ENCODE assay signal across 27 cellular contexts in the genomic region with DNA sequence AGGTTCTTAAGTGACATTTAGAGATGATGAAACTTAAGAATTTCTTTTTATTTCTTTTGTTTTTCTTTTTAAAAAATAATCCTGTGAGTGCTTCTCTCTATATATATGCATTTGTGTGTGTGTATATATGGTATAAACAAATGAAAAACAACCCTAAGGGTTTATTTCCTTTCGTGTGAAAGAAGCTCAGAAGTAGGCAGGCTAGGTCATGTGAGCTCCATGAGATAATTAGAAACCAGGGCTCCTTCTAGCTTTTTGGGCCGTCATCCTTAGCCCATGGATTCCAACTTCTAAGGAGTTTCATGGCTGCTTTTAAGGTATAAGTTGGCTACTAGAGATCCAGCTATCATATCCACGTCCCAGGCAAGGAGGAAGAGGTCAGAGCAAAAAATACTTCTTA. TPM values are rescaled to one million over a fixed set of nuclear protein-coding genes. Genes with fewer than 3 reads are reported as not detected.
"Had no signal": no experiment of that assay in that cellular context is flagged by ENCODE, and none has a peak within 500 bp of the region (broad histone marks: within the 10 kb centered on the region; RNA-seq: fewer than 3 reads in every experiment).

No MANE protein-coding gene starts in this region.

- DNase-seq: stimulated activated CD4-positive, alpha-beta T cell treated with anti-CD3 and anti-CD28 coated beads, Interleukin-2, amount 100 ng/mL, for 48 hours; stimulated activated CD4-positive, alpha-beta T cell treated with anti-CD3 and anti-CD28 coated beads, Interleukin-4, amount 100 ng/mL, for 1 hour; stimulated activated CD4-positive, alpha-beta T cell treated with anti-CD3 and anti-CD28 coated beads, Interleukin-4, amount 100 ng/mL, for 24 hours; stimulated activated CD4-positive, alpha-beta T cell treated with anti-CD3 and anti-CD28 coated beads, Interleukin-4, amount 100 ng/mL, for 4 hours; stimulated activated CD8-positive, alpha-beta memory T cell treated with anti-CD3 and anti-CD28 coated beads, Interleukin-4, amount 100 ng/mL, for 48 hours; stimulated activated naive B cell treated with anti-CD40 and anti-IgM and Interleukin-4, amounts not matched to agents 10 μg/mL and 1 μg/mL and 100 μg/mL, for 72 hours; stimulated activated naive CD4-positive, alpha-beta T cell; stimulated activated naive CD4-positive, alpha-beta T cell treated with Interleukin-2 at 50 U/mL for 16 hours; stimulated activated naive CD8-positive, alpha-beta T cell treated with anti-CD3 and anti-CD28 coated beads, Interleukin-15, amount 100 ng/mL, for 72 hours; stimulated activated naive CD8-positive, alpha-beta T cell treated with anti-CD3 and anti-CD28 coated beads, Interleukin-15, Interleukin-2, amounts not matched to agents 100 U/mL and 50 U/mL, for 24 hours; stomach; substantia nigra; testis; thyroid gland; tibial artery; transverse colon; trophoblast cell; upper lobe of left lung; upper lobe of right lung; uterus had no signal

- H3K27ac ChIP-seq: stomach, suprapubic skin, testis, thoracic aorta, thyroid gland, tibial artery, tibial nerve, transverse colon, upper lobe of left lung, upper lobe of right lung, uterus, vagina had no signal

- H3K27me3 ChIP-seq: stomach, suprapubic skin, testis, thyroid gland, tibial nerve, transverse colon, upper lobe of left lung, upper lobe of right lung, uterus, vagina had no signal

- H3K4me1 ChIP-seq: stomach, suprapubic skin, testis, thyroid gland, tibial artery, tibial nerve, transverse colon, upper lobe of left lung, upper lobe of right lung, uterus, vagina had no signal

- ATAC-seq: stimulated activated effector memory CD8-positive, alpha-beta T cell treated with anti-CD3 and anti-CD28 coated beads, Interleukin-12 subunit alpha, Interleukin-12 subunit beta, amount 100 ng/mL, for 72 hours; stimulated activated memory B cell treated with anti-CD40 and anti-IgM and Interleukin-4, amounts not matched to agents 10 μg/mL and 1 μg/mL and 100 μg/mL, for 72 hours; stimulated activated naive B cell treated with anti-CD40 and anti-IgM and Interleukin-4, amounts not matched to agents 10 μg/mL and 1 μg/mL and 100 μg/mL, for 72 hours; stimulated activated naive CD8-positive, alpha-beta T cell treated with anti-CD3 and anti-CD28 coated beads, Interleukin-15, amount 100 ng/mL, for 72 hours; stimulated activated naive CD8-positive, alpha-beta T cell treated with anti-CD3 and anti-CD28 coated beads, Interleukin-15, Interleukin-2, amounts not matched to agents 100 U/mL and 50 U/mL, for 24 hours; upper lobe of right lung had no signal

- H3K36me3 ChIP-seq: stomach, suprapubic skin, thoracic aorta, thyroid gland, tibial artery, tibial nerve, transverse colon, upper lobe of left lung, upper lobe of right lung, uterus, vagina had no signal

- H3K9me3 ChIP-seq: stomach, suprapubic skin, testis, thoracic aorta, thyroid gland, tibial artery, tibial nerve, transverse colon, upper lobe of left lung, upper lobe of right lung, uterus, vagina had no signal

- FAIRE-seq: urothelium cell line had no signal

- H3K4me3 ChIP-seq: stomach, suprapubic skin, testis, thoracic aorta, thyroid gland, tibial artery, tibial nerve, transverse colon, upper lobe of left lung, upper lobe of right lung, uterus, vagina had no signal

RNA-seq across cellular contexts. Expression of gene C9orf43, which starts 11.2 kb away (rescaled TPM):
- total RNA-seq: upper lobe of right lung, vagina had no signal
